30 cellular contexts compared by ENCODE assay signal in the genomic region with DNA sequence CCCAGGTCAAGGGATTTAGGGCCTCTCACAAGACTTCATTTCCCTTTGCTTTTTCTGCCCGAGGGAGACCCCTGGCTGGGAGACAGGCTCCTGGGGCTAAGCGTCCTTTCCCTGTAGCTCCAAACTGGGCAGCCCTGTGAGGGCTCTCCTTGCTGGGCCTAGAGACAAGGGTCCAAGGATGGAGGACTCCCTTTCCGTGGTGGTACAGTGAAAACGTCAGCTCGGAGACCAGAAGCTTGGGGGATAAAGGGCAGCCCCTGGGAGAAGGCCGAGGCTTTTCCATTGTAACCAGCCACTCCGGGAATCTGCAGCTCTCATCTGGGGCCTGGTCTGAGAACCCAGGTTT. TPM values are rescaled to one million over a fixed set of nuclear protein-coding genes. Genes with fewer than 3 reads are reported as not detected.
A peak's percentile ranks its signal among the peaks of the same experiment; 100 is the strongest.
DNase-seq lines count a peak whose midpoint lies in the region; ATAC-seq and TF ChIP-seq lines count a peak whose summit lies in the region.
"Had no signal": no experiment of that assay in that cellular context is flagged by ENCODE, and none has a peak within 500 bp of the region (broad histone marks: within the 10 kb centered on the region; RNA-seq: fewer than 3 reads in every experiment).

No MANE protein-coding gene starts in this region.

- H4K20me1 ChIP-seq in DND-41 (ENCODE audit: insufficient read depth, low read length) (no peaks in the 10 kb centered on the region), osteoblast (ENCODE audit: insufficient read depth, low read length) (peaks cover 15% of the 10 kb centered on the region)

- H3K27me3 ChIP-seq in DND-41 (ENCODE audit: insufficient read depth, low read length, poor library complexity) (no peaks in the 10 kb centered on the region), SJCRH30 (no peaks in the 10 kb centered on the region), osteoblast (ENCODE audit: insufficient read depth, low read length) (no peaks in the 10 kb centered on the region), colonic mucosa (peaks cover 99% of the 10 kb centered on the region)
- H3K27me3 ChIP-seq: BE2C, body of pancreas had no signal

- H2AFZ ChIP-seq in DND-41 (ENCODE audit: low read depth, low read length) (0 out of 2 replicates have a peak overlapping the region, but pooled peaks have one; percentile 3), osteoblast (ENCODE audit: low read length) (no peak overlapping the region)
- H2AFZ ChIP-seq: hepatocyte had no signal

- H3K27ac ChIP-seq in DND-41 (ENCODE audit: low read length) (no peak overlapping the region), SJCRH30 (no peak overlapping the region), osteoblast (ENCODE audit: low read depth, low read length) (peak overlapping the region; percentile 57), colonic mucosa (no peak overlapping the region)
- H3K27ac ChIP-seq: body of pancreas, coronary artery, hepatocyte, upper lobe of right lung had no signal

- no peaks in the 10 kb centered on the region for H3K36me3 Mint-ChIP-seq in activated T-helper 17 cell treated with anti-CD3 and anti-CD28 coated beads, Interleukin-2, amount 50 U/mL, for 72 hours (ENCODE audit: low read depth)
- H3K36me3 Mint-ChIP-seq: stimulated activated memory B cell treated with anti-CD40 and anti-IgM and Interleukin-4, amounts not matched to agents 10 μg/mL and 1 μg/mL and 100 μg/mL, for 72 hours had no signal

- DNase-seq in DND-41 (no peak), SJCRH30 (no peak), fibroblast of pulmonary artery (ENCODE audit: low read depth) (no peak), osteoblast (ENCODE audit: insufficient read length, low spot score, missing footprints) (peak; percentile 81), COLO668 (lab: John Stamatoyannopoulos, UW; ENCODE audit: unreplicated experiment) (no peak), colonic mucosa (no peak)
- no peak for DNase-seq in activated CD4-positive, alpha-beta T cell treated with anti-CD3 and anti-CD28 coated beads, Interleukin-2, amount 50 U/mL, for 4 hours
- DNase-seq: activated CD4-positive, alpha-beta T cell treated with anti-CD3 and anti-CD28 coated beads for 4 hours; activated gamma-delta T cell; activated naive CD8-positive, alpha-beta T cell treated with anti-CD3 and anti-CD28 coated beads, Interleukin-2, amount 50 U/mL, for 24 hours; activated T-cell treated with anti-CD3 and anti-CD28 coated beads, Interleukin-2, amount 50 U/mL, for 1 hour; BE2C; body of pancreas; CD8-positive, alpha-beta memory T cell; effector memory CD4-positive, alpha-beta T cell; foreskin melanocyte; GF-D8; KG1; mesendoderm; NCI-H1436; NCI-H2107; right cardiac atrium; stimulated activated CD4-positive, alpha-beta T cell treated with anti-CD3 and anti-CD28 coated beads, Interleukin-4, amount 100 ng/mL, for 4 hours; upper lobe of right lung had no signal

- no peaks in the 10 kb centered on the region for H3K9me3 Mint-ChIP-seq in activated T-helper 17 cell treated with anti-CD3 and anti-CD28 coated beads, Interleukin-2, amount 50 U/mL, for 72 hours
- H3K9me3 Mint-ChIP-seq: activated naive CD8-positive, alpha-beta T cell treated with anti-CD3 and anti-CD28 coated beads, Interleukin-2, amount 50 U/mL, for 24 hours; stimulated activated memory B cell treated with anti-CD40 and anti-IgM and Interleukin-4, amounts not matched to agents 10 μg/mL and 1 μg/mL and 100 μg/mL, for 72 hours had no signal

- no peaks in the 10 kb centered on the region for H3K9me3 ChIP-seq in DND-41 (ENCODE audit: insufficient read depth, low read length, severe bottlenecking)
- no peaks in the 10 kb centered on the region for H3K9me3 ChIP-seq in SJCRH30 (replicated peaks)
- no peaks in the 10 kb centered on the region for H3K9me3 ChIP-seq in osteoblast (ENCODE audit: low read depth, low read length)
- no peaks in the 10 kb centered on the region for H3K9me3 ChIP-seq in colonic mucosa
- H3K9me3 ChIP-seq: body of pancreas, upper lobe of right lung had no signal

- H3K27ac Mint-ChIP-seq in activated T-helper 17 cell treated with anti-CD3 and anti-CD28 coated beads, Interleukin-2, amount 50 U/mL, for 72 hours, result no peak overlapping the region
- H3K27ac Mint-ChIP-seq: activated naive CD8-positive, alpha-beta T cell treated with anti-CD3 and anti-CD28 coated beads, Interleukin-2, amount 50 U/mL, for 24 hours; stimulated activated memory B cell treated with anti-CD40 and anti-IgM and Interleukin-4, amounts not matched to agents 10 μg/mL and 1 μg/mL and 100 μg/mL, for 72 hours had no signal

- H3K9ac ChIP-seq in DND-41 (ENCODE audit: low read depth, low read length) (no peak overlapping the region), colonic mucosa (ENCODE audit: low read depth in 2 of 2, low read length in 2 of 2) (no peak overlapping the region)

- no peak overlapping the region for H3K4me3 Mint-ChIP-seq in activated T-helper 17 cell treated with anti-CD3 and anti-CD28 coated beads, Interleukin-2, amount 50 U/mL, for 72 hours
- H3K4me3 Mint-ChIP-seq: activated naive CD8-positive, alpha-beta T cell treated with anti-CD3 and anti-CD28 coated beads, Interleukin-2, amount 50 U/mL, for 24 hours had no signal

- H3K4me1 Mint-ChIP-seq in activated T-helper 17 cell treated with anti-CD3 and anti-CD28 coated beads, Interleukin-2, amount 50 U/mL, for 72 hours, result peaks cover 13% of the 10 kb centered on the region

- no peak for ATAC-seq in DND-41 (ENCODE audit: insufficient read depth, low read depth)
- no peak for ATAC-seq in activated T-helper 17 cell treated with anti-CD3 and anti-CD28 coated beads, Interleukin-2, amount 50 U/mL, for 72 hours (replicated peaks)
- ATAC-seq: activated naive CD8-positive, alpha-beta T cell treated with anti-CD3 and anti-CD28 coated beads, Interleukin-2, amount 50 U/mL, for 24 hours; body of pancreas; HCT116; right cardiac atrium; stimulated activated memory B cell treated with anti-CD40 and anti-IgM and Interleukin-4, amounts not matched to agents 10 μg/mL and 1 μg/mL and 100 μg/mL, for 72 hours; upper lobe of right lung had no signal

- H3K4me2 ChIP-seq in DND-41 (ENCODE audit: insufficient read depth, low read length), result no peak overlapping the region
- H3K4me2 ChIP-seq in osteoblast (ENCODE audit: insufficient read depth, low read length), result peak overlapping the region; percentile 98

- no peak overlapping the region for H3K4me3 ChIP-seq in DND-41 (ENCODE audit: low read depth in 1 of 2, low read length in 2 of 2)
- H3K4me3 ChIP-seq in SJCRH30, result peak overlapping the region; percentile 83
- peak overlapping the region; percentile 46 for H3K4me3 ChIP-seq in fibroblast of pulmonary artery (replicated peaks; ENCODE audit: low read depth, low read length)
- peak overlapping the region; percentile 86 for H3K4me3 ChIP-seq in osteoblast (ENCODE audit: insufficient read depth, low read length)
- H3K4me3 ChIP-seq in colonic mucosa, result no peak overlapping the region
- H3K4me3 ChIP-seq: body of pancreas, hepatocyte, upper lobe of right lung had no signal

- H3K27me3 Mint-ChIP-seq in activated T-helper 17 cell treated with anti-CD3 and anti-CD28 coated beads, Interleukin-2, amount 50 U/mL, for 72 hours, result peaks cover 58% of the 10 kb centered on the region

- no peaks in the 10 kb centered on the region for H3K36me3 ChIP-seq in DND-41 (ENCODE audit: insufficient read depth, low read length)
- peaks cover 36% of the 10 kb centered on the region for H3K36me3 ChIP-seq in SJCRH30
- peaks cover 4% of the 10 kb centered on the region for H3K36me3 ChIP-seq in osteoblast (ENCODE audit: insufficient read depth, low read length)
- H3K36me3 ChIP-seq in colonic mucosa, result no peaks in the 10 kb centered on the region
- H3K36me3 ChIP-seq: BE2C, upper lobe of right lung had no signal

- H3K4me1 ChIP-seq in DND-41 (ENCODE audit: insufficient read depth, low read length) (no peaks in the 10 kb centered on the region), SJCRH30 (peaks cover 4% of the 10 kb centered on the region), osteoblast (ENCODE audit: insufficient read depth, low read length) (peaks cover 23% of the 10 kb centered on the region), colonic mucosa (peaks cover 5% of the 10 kb centered on the region)
- H3K4me1 ChIP-seq: BE2C had no signal

- TF ChIP-seq CTCF in DND-41 (IDR thresholded peaks at IDR 0.05; ENCODE audit: borderline replicate concordance, extremely low read depth, low read length, poor library complexity, severe bottlenecking) (no peak), fibroblast of pulmonary artery (IDR thresholded peaks at IDR 0.05; ENCODE audit: low read length, missing control alignments) (no peak), osteoblast (IDR thresholded peaks at IDR 0.05; ENCODE audit: extremely low read depth, low read depth, low read length) (no peak), colonic mucosa (IDR thresholded peaks at IDR 0.05) (no peak)

- no peaks in the 10 kb centered on the region for H3K79me2 ChIP-seq in DND-41 (ENCODE audit: insufficient read depth, low read length)
- H3K79me2 ChIP-seq in osteoblast (ENCODE audit: insufficient read depth, low read length), result peaks cover 40% of the 10 kb centered on the region
- H3K79me2 ChIP-seq: hepatocyte had no signal

- intact Hi-C loops in colonic mucosa (cut with DNase I), result no loop called here

RNA-seq across cellular contexts. Expression of a gene that starts 2.3 kb away (rescaled TPM):
- total RNA-seq in SJCRH30 (2014; rRNA removed; shearing (Covaris generic)), result 48.3 and 51.9 TPM in 2 replicates
- 14.8 and 15.9 TPM in 2 replicates for total RNA-seq in osteoblast
- under 1 TPM in 1 of 2 donors, not detected in 1; 0.10 TPM for total RNA-seq in colonic mucosa
- not detected for total RNA-seq in activated T-helper 17 cell treated with anti-CD3 and anti-CD28 coated beads, Interleukin-2, amount 50 U/mL, for 72 hours
- total RNA-seq: activated CD8-positive, alpha-beta memory T cell treated with anti-CD3 and anti-CD28 coated beads for 36 hours; upper lobe of right lung had no signal

Comparison
In these comparisons a context has a peak if more than half of its experiments do, and no peak if none do; other contexts are left out.
1. H3K4me3 ChIP-seq: peak in SJCRH30 (single experiment), fibroblast of pulmonary artery (single experiment) and osteoblast (single experiment); none in DND-41 (0 of 2) and colonic mucosa (single experiment).
2. RNA of a gene that starts 2.3 kb away (total RNA-seq): 48.3 to 51.9 TPM in SJCRH30 and 14.8 to 15.9 TPM in osteoblast; 0.10 TPM in colonic mucosa and not detected in activated T-helper 17 cell treated with anti-CD3 and anti-CD28 coated beads, Interleukin-2, amount 50 U/mL, for 72 hours; every median in the first group is over 10 times any median in the second.